Comparison of ENCODE assay signal across 8 cellular contexts in genomic region chr10:22320591-22321155, GRCh38. TPM values are rescaled to one million over a fixed set of nuclear protein-coding genes. Genes with fewer than 3 reads are reported as not detected.
DNase-seq lines count a peak whose midpoint lies in the region; ATAC-seq and TF ChIP-seq lines count a peak whose summit lies in the region.

Gene BMI1, plus strand, starts transcription at chr10:22321099. Its CDS starts 5,351 bp downstream, at chr10:22326450.

- peaks cover 16% of the 10 kb centered on the region for H3K4me1 ChIP-seq in effector memory CD4-positive, alpha-beta T cell (ENCODE audit: control insufficient read depth, insufficient read depth, low read length, poor library complexity, severe bottlenecking)

- H3K27ac ChIP-seq in effector memory CD4-positive, alpha-beta T cell (ENCODE audit: insufficient read depth, low read length, poor library complexity, severe bottlenecking) = peak within 1 kb of the TSS; percentile 77

- peak; percentile 18 for ATAC-seq in HG02852 (IDR thresholded peaks at IDR 0.05; ENCODE audit: unreplicated experiment)
- no peak for ATAC-seq in HG03159 (IDR thresholded peaks at IDR 0.05; ENCODE audit: unreplicated experiment)

- DNase-seq in NCI-H510A (lab: John Stamatoyannopoulos, UW) = peak; percentile 53
- peak; percentile 85 for DNase-seq in activated CD8-positive, alpha-beta memory T cell treated with anti-CD3 and anti-CD28 coated beads for 24 hours
- peak; percentile 56 to 63 (median 59) for DNase-seq in effector memory CD4-positive, alpha-beta T cell
- peak; percentile 78 to 94 for DNase-seq in lower leg skin (ENCODE audit: low spot score in 2 of 2)
- peak; percentile 54 to 63 for DNase-seq in stimulated activated CD8-positive, alpha-beta memory T cell treated with anti-CD3 and anti-CD28 coated beads, Interleukin-7, amount 100 ng/mL, for 4 hours (ENCODE audit: low read depth in 2 of 2)

- no peak for TF ChIP-seq CTCF in GM12875 (IDR thresholded peaks at IDR 0.05; ENCODE audit: borderline replicate concordance, insufficient read depth, low read depth, low read length)
- no peak for TF ChIP-seq CTCF in lower leg skin (IDR thresholded peaks at IDR 0.05)

- peaks cover 15% of the 10 kb centered on the region for H3K27me3 ChIP-seq in effector memory CD4-positive, alpha-beta T cell (replicated peaks; ENCODE audit: control insufficient read depth, insufficient read depth, low read length, poor library complexity, severe bottlenecking)

- no peak for TF ChIP-seq POLR2A in lower leg skin (IDR thresholded peaks at IDR 0.05)

- intact Hi-C loops in lower leg skin (cut with DNase I; ENCODE audit: low total_unique reads) = loop anchor here (5.0 to 10.0 kb wide), 2 partner anchors 68 to 1026 kb away; no protein-coding TSS in a partner anchor

- H3K4me3 ChIP-seq in GM12875 (ENCODE audit: low read depth, low read length) = peak within 1 kb of the TSS; percentile 88
- H3K4me3 ChIP-seq in effector memory CD4-positive, alpha-beta T cell (ENCODE audit: insufficient read depth, low read depth, low read length, poor library complexity, severe bottlenecking) = peak within 1 kb of the TSS; percentile 95
- H3K4me3 ChIP-seq in lower leg skin (ENCODE audit: low read depth, poor library complexity, severe bottlenecking) = peak within 1 kb of the TSS; percentile 93

- H3K9me3 ChIP-seq in effector memory CD4-positive, alpha-beta T cell (ENCODE audit: control insufficient read depth, low read length) = no peaks in the 10 kb centered on the region

- H3K36me3 ChIP-seq in effector memory CD4-positive, alpha-beta T cell (ENCODE audit: control insufficient read depth, insufficient read depth, low read length) = no peaks in the 10 kb centered on the region

- 0% methylated on average over 11 to 19 of the region's 85 CpGs for WGBS in lower leg skin, 2 donors

RNA-seq across cellular contexts. Expression of gene BMI1, which starts in this region (rescaled TPM):
- total RNA-seq in lower leg skin = 10 to 100 TPM; 16.7 to 37.6 (median 28.3) TPM
